8 cellular contexts compared by ENCODE assay signal in the genomic region with DNA sequence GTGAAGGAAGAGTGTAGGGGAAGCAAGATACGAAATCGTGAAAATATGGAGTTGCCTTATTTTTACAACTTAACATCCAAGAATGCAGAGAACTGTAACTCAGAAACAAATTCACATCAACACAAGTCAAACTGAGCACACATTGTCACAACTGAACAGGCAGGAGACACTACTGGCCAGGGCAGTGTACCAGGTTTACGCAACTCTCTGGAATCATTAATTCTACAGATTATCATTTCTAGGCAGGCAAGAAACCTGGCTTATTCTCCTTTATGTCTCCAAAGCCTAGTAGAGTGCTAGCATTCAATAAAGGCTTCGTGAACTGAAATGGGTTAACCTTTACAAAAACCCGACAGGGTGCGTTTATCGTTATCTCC. TPM values are rescaled to one million over a fixed set of nuclear protein-coding genes. Genes with fewer than 3 reads are reported as not detected.
A peak's percentile ranks its signal among the peaks of the same experiment; 100 is the strongest.
DNase-seq lines count a peak whose midpoint lies in the region; ATAC-seq and TF ChIP-seq lines count a peak whose summit lies in the region.

No MANE protein-coding gene starts in this region.

- CTCF ChIA-PET in naive thymus-derived CD4-positive, alpha-beta T cell (lab: Charles Lee) = interaction anchor here (0.6 to 1.2 kb wide), 2 partner anchors 41 to 195 kb away, joined by 3 to 5 read pairs; no protein-coding TSS in a partner anchor

- H3K9me3 Mint-ChIP-seq in endodermal cell = no peaks in the 10 kb centered on the region
- peaks cover 0 to 5% (median 0%) of the 10 kb centered on the region in 11 donors for H3K9me3 Mint-ChIP-seq in naive thymus-derived CD4-positive, alpha-beta T cell

- H3K9ac ChIP-seq in NT2/D1 (ENCODE audit: insufficient read length, low read depth) (peak overlapping the region; percentile 98), endodermal cell (ENCODE audit: extremely low read depth, low read length, poor library complexity, severe bottlenecking) (peak overlapping the region; percentile 95)

- H3K27me3 Mint-ChIP-seq in endodermal cell (ENCODE audit: insufficient read depth) = no peaks in the 10 kb centered on the region
- H3K27me3 Mint-ChIP-seq in naive thymus-derived CD4-positive, alpha-beta T cell = no peaks in the 10 kb centered on the region

- WGBS in endodermal cell (ENCODE audit: insufficient coverage in 1 of 2, insufficient read length in 1 of 2), 2 experiments = 10 to 19% methylated on average over 6 to 7 of the region's 7 CpGs

- H3K4me3 Mint-ChIP-seq in endodermal cell = peak overlapping the region; percentile 71
- peak overlapping the region; percentile 82 to 97 (median 90) for H3K4me3 Mint-ChIP-seq in naive thymus-derived CD4-positive, alpha-beta T cell

- DNase-seq in GM03348 (ENCODE audit: low spot score) = peak; percentile 25
- DNase-seq in NT2/D1 (ENCODE audit: low read depth, low spot score) = no peak
- no peak for DNase-seq in endodermal cell
- peak in 1 of 9 donors; percentile 18 for DNase-seq in naive thymus-derived CD4-positive, alpha-beta T cell
- DNase-seq in GM19238 (ENCODE audit: insufficient read length, low spot score) = no peak
- no peak for DNase-seq in NCI-H2171 treated with DMSO at 0.1 percent for 48 hours (lab: John Stamatoyannopoulos, UW)
- DNase-seq in MV-4-11 (lab: John Stamatoyannopoulos, UW) = no peak

- H3K4me3 ChIP-seq in NT2/D1 (ENCODE audit: insufficient read length, low read depth) = peak overlapping the region; percentile 96
- H3K4me3 ChIP-seq in endodermal cell (ENCODE audit: low read length) = peak overlapping the region; percentile 91
- peak overlapping the region; percentile 94 for H3K4me3 ChIP-seq in naive thymus-derived CD4-positive, alpha-beta T cell (ENCODE audit: low read length)

- peaks cover 52% of the 10 kb centered on the region for H3K36me3 ChIP-seq in NT2/D1 (ENCODE audit: insufficient read depth, insufficient read length, low read length)
- H3K36me3 ChIP-seq in endodermal cell (ENCODE audit: control insufficient read depth, insufficient read depth, low read length) = peaks cover 30% of the 10 kb centered on the region
- peaks cover 0 to 34% (median 2%) of the 10 kb centered on the region in 3 experiments for H3K36me3 ChIP-seq in naive thymus-derived CD4-positive, alpha-beta T cell (ENCODE audit: control insufficient read depth in 2 of 3, insufficient read depth in 3 of 3, low read length in 3 of 3)

- H3K27me3 ChIP-seq in NT2/D1 (ENCODE audit: insufficient read depth, insufficient read length) (no peaks in the 10 kb centered on the region), endodermal cell (ENCODE audit: control insufficient read depth, insufficient read depth, low read length, poor library complexity, severe bottlenecking) (no peaks in the 10 kb centered on the region)
- no peaks in the 10 kb centered on the region for H3K27me3 ChIP-seq in naive thymus-derived CD4-positive, alpha-beta T cell (ENCODE audit: control insufficient read depth in 2 of 2, insufficient read depth in 2 of 2, low read length in 2 of 2)

- H3K4me1 Mint-ChIP-seq in endodermal cell = peaks cover 66% of the 10 kb centered on the region
- H3K4me1 Mint-ChIP-seq in naive thymus-derived CD4-positive, alpha-beta T cell = peaks cover 47 to 78% (median 66%) of the 10 kb centered on the region in 7 donors

- H3K4me1 ChIP-seq in NT2/D1 (ENCODE audit: insufficient read depth, insufficient read length) (peaks cover 4% of the 10 kb centered on the region), endodermal cell (ENCODE audit: control insufficient read depth, insufficient read depth, low read length) (peaks cover 8% of the 10 kb centered on the region)
- peaks cover 39 to 48% of the 10 kb centered on the region in 2 donors for H3K4me1 ChIP-seq in naive thymus-derived CD4-positive, alpha-beta T cell (ENCODE audit: control insufficient read depth in 2 of 2, insufficient read depth in 2 of 2, low read length in 2 of 2)

- H3K27ac ChIP-seq in endodermal cell (ENCODE audit: low read depth, low read length) = peak overlapping the region; percentile 73
- H3K27ac ChIP-seq in naive thymus-derived CD4-positive, alpha-beta T cell (ENCODE audit: low read depth, low read length) = peak overlapping the region; percentile 97

- POLR2A ChIA-PET in naive thymus-derived CD4-positive, alpha-beta T cell (lab: Charles Lee) = interaction anchor here (0.9 to 2.5 kb wide), 4 partner anchors 10 to 164 kb away, joined by 3 to 9 read pairs (median 6); no protein-coding TSS in a partner anchor

- no peak for TF ChIP-seq CTCF in endodermal cell (conservative IDR thresholded peaks at IDR 0.05)

- peak overlapping the region; percentile 88 for H3K27ac Mint-ChIP-seq in endodermal cell
- H3K27ac Mint-ChIP-seq in naive thymus-derived CD4-positive, alpha-beta T cell = peak overlapping the region; percentile 81 to 97 (median 92)

- intact Hi-C loops in naive thymus-derived CD4-positive, alpha-beta T cell (cut with micrococcal nuclease) = loop anchor here (1.0 to 10.0 kb wide), 13 partner anchors 9 to 960 kb away; a partner anchor contains a TSS

- peaks cover 27% of the 10 kb centered on the region for H3K36me3 Mint-ChIP-seq in endodermal cell (ENCODE audit: low read depth)
- H3K36me3 Mint-ChIP-seq in naive thymus-derived CD4-positive, alpha-beta T cell = peaks cover 0 to 18% (median 12%) of the 10 kb centered on the region in 5 donors

- H3K9me3 ChIP-seq in NT2/D1 (ENCODE audit: insufficient read depth, low read length) = no peaks in the 10 kb centered on the region
- no peaks in the 10 kb centered on the region for H3K9me3 ChIP-seq in endodermal cell (ENCODE audit: control insufficient read depth, low read length)
- no peaks in the 10 kb centered on the region for H3K9me3 ChIP-seq in naive thymus-derived CD4-positive, alpha-beta T cell (ENCODE audit: control insufficient read depth in 2 of 3, low read length in 3 of 3)

- ATAC-seq in naive thymus-derived CD4-positive, alpha-beta T cell = no peak
- no peak for ATAC-seq in GM21515 (IDR thresholded peaks at IDR 0.05; ENCODE audit: unreplicated experiment)

RNA-seq across cellular contexts. Expression of a gene that starts 0.6 kb away (rescaled TPM):
- 10 to 100 TPM; 34.1 to 44.9 TPM for total RNA-seq in endodermal cell
- polyA plus RNA-seq in endodermal cell (2013, experiment 1 of 2) = 44.4 TPM
- polyA plus RNA-seq in endodermal cell (2013, experiment 2 of 2) = 38.3 TPM
- 10 to 100 TPM; 23.8 to 55.2 (median 29.2) TPM for total RNA-seq in naive thymus-derived CD4-positive, alpha-beta T cell
- polyA plus RNA-seq in naive thymus-derived CD4-positive, alpha-beta T cell = 10 to 100 TPM; 25.5 to 36.3 TPM

RNA-seq across cellular contexts. Expression of a gene that starts 0.7 kb away (rescaled TPM):
- total RNA-seq in endodermal cell = 10 to 100 TPM; 81.2 to 82.8 TPM
- polyA plus RNA-seq in endodermal cell (2013, experiment 1 of 2) = 71.0 TPM
- 77.5 TPM for polyA plus RNA-seq in endodermal cell (2013, experiment 2 of 2)
- 10 to 100 TPM; 22.2 to 41.3 (median 29.9) TPM for total RNA-seq in naive thymus-derived CD4-positive, alpha-beta T cell
- 10 to 100 TPM; 59.2 to 63.2 TPM for polyA plus RNA-seq in naive thymus-derived CD4-positive, alpha-beta T cell
